ENCODE assay signal across 1 cellular context in the genomic region with DNA sequence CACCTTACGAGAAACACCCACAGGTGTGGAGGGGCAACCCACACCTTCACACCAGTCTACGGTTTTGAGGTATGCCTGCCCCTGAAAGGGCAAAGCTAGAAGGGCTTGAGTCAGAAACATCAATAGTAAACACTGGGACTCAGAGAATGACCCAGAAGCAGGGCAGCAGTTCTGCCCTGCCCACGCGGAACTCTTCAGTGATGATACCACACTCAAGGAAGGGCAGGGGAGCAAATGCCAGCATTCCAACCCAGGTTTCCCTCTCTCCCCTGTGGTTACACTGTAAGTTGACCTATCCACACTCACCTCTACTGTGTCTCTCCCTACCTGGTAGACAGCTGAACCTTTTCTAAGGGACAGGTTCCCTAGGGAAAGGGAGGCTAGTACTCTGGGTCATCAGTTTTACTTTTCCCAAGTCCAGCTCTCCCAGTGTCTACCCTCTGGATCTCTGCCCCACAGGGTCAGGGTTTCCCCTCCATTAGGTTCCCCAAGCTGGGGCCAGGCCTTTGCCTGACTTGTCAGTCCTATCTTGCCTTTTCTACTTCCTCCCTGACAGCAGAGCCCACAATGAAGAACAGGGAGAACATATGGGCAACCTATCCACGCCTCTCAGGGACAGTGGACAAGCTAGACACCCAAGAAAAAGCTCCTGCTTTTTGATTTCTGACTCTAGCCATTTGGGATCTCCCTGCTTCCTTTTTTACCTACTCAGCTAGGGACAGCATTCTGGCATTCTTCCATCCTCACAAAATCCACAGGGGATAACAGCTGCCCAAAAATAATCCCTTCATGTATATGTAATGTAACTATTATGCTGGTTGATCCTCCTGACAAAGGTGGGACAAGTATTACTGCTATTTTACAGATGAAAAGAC.
TF ChIP-seq lines count a peak whose summit lies in the region.

No MANE protein-coding gene starts in this region.

TF ChIP-seq in SK-N-SH treated with all-trans-retinoic acid at 6 μM for 48 hours, 23 proteins besides CTCF, POLR2A, EP300 and RAD21:
- TF ChIP-seq ZC3H10 (CRISPR knock-in tag; IDR thresholded peaks at IDR 0.05): no peak
